19 cellular contexts compared by ENCODE assay signal in genomic region chr13:80382576-80382975, GRCh38. TPM values are rescaled to one million over a fixed set of nuclear protein-coding genes. Genes with fewer than 3 reads are reported as not detected.
DNase-seq lines count a peak whose midpoint lies in the region; ATAC-seq and TF ChIP-seq lines count a peak whose summit lies in the region.
"Had no signal": no experiment of that assay in that cellular context is flagged by ENCODE, and none has a peak within 500 bp of the region (broad histone marks: within the 10 kb centered on the region; RNA-seq: fewer than 3 reads in every experiment).

No MANE protein-coding gene starts in this region.

- H3K27me3 Mint-ChIP-seq in naive thymus-derived CD8-positive, alpha-beta T cell: no peaks in the 10 kb centered on the region
- H3K27me3 Mint-ChIP-seq in progenitor cell of endocrine pancreas: no peaks in the 10 kb centered on the region

- H3K4me1 Mint-ChIP-seq in naive thymus-derived CD8-positive, alpha-beta T cell: peaks cover 0 to 10% (median 4%) of the 10 kb centered on the region in 4 donors
- peaks cover 1% of the 10 kb centered on the region for H3K4me1 Mint-ChIP-seq in progenitor cell of endocrine pancreas (ENCODE audit: low read depth)

- DNase-seq in COR-L47 (lab: John Stamatoyannopoulos, UW): peak; percentile 5
- DNase-seq in NCI-H1092 (lab: John Stamatoyannopoulos, UW): peak; percentile 62
- DNase-seq in NCI-H510A treated with DMSO at 0.1 percent for 48 hours (lab: John Stamatoyannopoulos, UW): peak; percentile 76
- no peak for DNase-seq in left lobe of liver (ENCODE audit: low spot score)
- DNase-seq in SW480 (ENCODE audit: low spot score): no peak
- no peak for DNase-seq in naive thymus-derived CD8-positive, alpha-beta T cell
- DNase-seq in progenitor cell of endocrine pancreas (ENCODE audit: low spot score, unreplicated experiment): no peak
- DNase-seq: CD8-positive, alpha-beta T cell; H7; HFFc6; KG1; NCI-H1694; NCI-H2081 treated with DMSO at 0.1 percent for 48 hours; NCI-H2227 treated with DMSO at 0.1 percent for 48 hours; NCI-H69; PC-9; SW 1271 had no signal

- ATAC-seq in left lobe of liver: peak; percentile 72
- ATAC-seq in naive thymus-derived CD8-positive, alpha-beta T cell: no peak
- ATAC-seq: CD8-positive, alpha-beta T cell; GM12878 had no signal

- no peak overlapping the region for H3K27ac Mint-ChIP-seq in naive thymus-derived CD8-positive, alpha-beta T cell
- no peak overlapping the region for H3K27ac Mint-ChIP-seq in progenitor cell of endocrine pancreas
- H3K27ac Mint-ChIP-seq: CD8-positive, alpha-beta T cell; HFFc6 had no signal

- H3K9me3 Mint-ChIP-seq in naive thymus-derived CD8-positive, alpha-beta T cell: peaks cover 0 to 2% (median 0%) of the 10 kb centered on the region in 9 donors
- peaks cover 3% of the 10 kb centered on the region for H3K9me3 Mint-ChIP-seq in progenitor cell of endocrine pancreas (ENCODE audit: low read depth)
- H3K9me3 Mint-ChIP-seq: CD8-positive, alpha-beta T cell; HFFc6 had no signal

- H3K36me3 Mint-ChIP-seq in naive thymus-derived CD8-positive, alpha-beta T cell: peaks cover 0 to 3% (median 0%) of the 10 kb centered on the region in 3 donors
- no peaks in the 10 kb centered on the region for H3K36me3 Mint-ChIP-seq in progenitor cell of endocrine pancreas (ENCODE audit: insufficient read depth)
- H3K36me3 Mint-ChIP-seq: CD8-positive, alpha-beta T cell had no signal

- POLR2A ChIA-PET in naive thymus-derived CD8-positive, alpha-beta T cell (lab: Charles Lee): no interaction called here

- H3K4me3 Mint-ChIP-seq in naive thymus-derived CD8-positive, alpha-beta T cell: no peak overlapping the region
- no peak overlapping the region for H3K4me3 Mint-ChIP-seq in progenitor cell of endocrine pancreas (ENCODE audit: low read depth)
- H3K4me3 Mint-ChIP-seq: CD8-positive, alpha-beta T cell; HFFc6 had no signal

- TF ChIP-seq CTCF in progenitor cell of endocrine pancreas (IDR thresholded peaks at IDR 0.05; ENCODE audit: unreplicated experiment): no peak

RNA-seq across cellular contexts. Expression of gene SPRY2, which starts 41.6 kb away (rescaled TPM):
- total RNA-seq in left lobe of liver (11.3 TPM), progenitor cell of endocrine pancreas (136 and 145 TPM in 2 replicates)
- under 1 TPM; 0.41 to 0.44 TPM for total RNA-seq in naive thymus-derived CD8-positive, alpha-beta T cell
- polyA plus RNA-seq in naive thymus-derived CD8-positive, alpha-beta T cell: under 1 TPM in 2 of 3 donors, not detected in 1; 0.60 to 0.72 TPM
- total RNA-seq: T-helper 2 cell treated with Interferon-gamma antibody and Interleukin-4, amounts not matched to agents 100 ng/mL and 5 ng/mL, for 36 hours had no signal

Comparison
In these comparisons a context has a peak if more than half of its experiments do, and no peak if none do; other contexts are left out.
1. DNase-seq: peak in COR-L47 (single experiment), NCI-H1092 (single experiment) and NCI-H510A treated with DMSO at 0.1 percent for 48 hours (single experiment); none in left lobe of liver (single experiment), SW480 (single experiment), naive thymus-derived CD8-positive, alpha-beta T cell (0 of 10) and progenitor cell of endocrine pancreas (single experiment).
2. RNA of gene SPRY2, which starts 41.6 kb away (total RNA-seq): 136 to 145 TPM in progenitor cell of endocrine pancreas; 11.3 TPM in left lobe of liver (single experiment) and 0.41 to 0.44 TPM in naive thymus-derived CD8-positive, alpha-beta T cell; every median in the first group is over 10 times any median in the second.